In the genomic region with DNA sequence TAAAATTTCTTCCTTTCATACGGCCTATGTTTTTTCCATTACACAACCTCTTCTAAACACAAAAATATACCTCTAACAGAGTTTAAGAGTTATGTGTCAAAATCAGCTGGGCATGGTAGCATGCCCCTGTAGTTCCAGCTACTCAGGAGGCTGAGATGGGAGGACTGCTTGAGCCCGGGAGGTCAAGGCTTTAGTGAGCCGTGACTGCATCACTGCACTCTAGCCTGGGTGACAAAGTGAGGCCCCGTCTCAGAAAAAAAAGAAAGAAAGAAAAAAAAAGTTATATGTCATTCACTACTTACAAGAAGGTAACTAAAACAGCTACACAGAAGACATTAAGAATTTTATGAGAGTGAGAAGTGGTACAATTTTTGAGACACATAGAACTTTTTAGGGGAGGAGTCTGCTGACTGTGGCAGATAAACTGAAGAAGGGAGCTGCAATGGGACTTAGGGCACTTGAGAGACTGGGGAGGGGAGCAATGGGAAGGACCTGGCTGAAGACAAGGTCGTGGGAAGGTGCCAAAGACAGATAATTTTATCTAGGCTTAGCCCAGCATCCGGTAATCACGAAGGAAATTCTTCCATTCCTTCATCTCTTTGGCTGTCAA, we compare ENCODE assay signal across 18 cellular contexts.
DNase-seq lines count a peak whose midpoint lies in the region; ATAC-seq, FAIRE-seq and TF ChIP-seq lines count a peak whose summit lies in the region.
"Had no signal": no experiment of that assay in that cellular context is flagged by ENCODE, and none has a peak within 500 bp of the region (broad histone marks: within the 10 kb centered on the region; RNA-seq: fewer than 3 reads in every experiment).

No MANE protein-coding gene starts in this region.

- H3K4me1 ChIP-seq in mesendoderm (ENCODE audit: control insufficient read depth, low read depth, low read length) = peaks cover 2% of the 10 kb centered on the region
- no peaks in the 10 kb centered on the region for H3K4me1 ChIP-seq in left ventricle myocardium inferior
- H3K4me1 ChIP-seq: HAP-1 had no signal

- H3K27me3 Mint-ChIP-seq in WTC11 (ENCODE audit: low read depth) = no peaks in the 10 kb centered on the region
- H3K27me3 Mint-ChIP-seq: CD4-positive, CD25-positive, alpha-beta regulatory T cell; IgD-negative memory B cell had no signal

- peak overlapping the region; percentile 45 for H3K18ac ChIP-seq in mesendoderm (ENCODE audit: low read length)

- H3K27me3 ChIP-seq in mesendoderm (ENCODE audit: insufficient read depth, low read length, poor library complexity) = no peaks in the 10 kb centered on the region
- H3K27me3 ChIP-seq in left ventricle myocardium inferior (ENCODE audit: low read depth) = no peaks in the 10 kb centered on the region

- H2AK5ac ChIP-seq in mesendoderm (ENCODE audit: low read length) = no peak overlapping the region

- H2BK120ac ChIP-seq in mesendoderm (ENCODE audit: low read depth, low read length) = no peak overlapping the region

- intact Hi-C loops in left ventricle myocardium inferior (cut with micrococcal nuclease) = no loop called here

- peak overlapping the region; percentile 19 for H3K56ac ChIP-seq in mesendoderm (ENCODE audit: low read length)

- H3K27ac ChIP-seq in KOPT-K1 (ENCODE audit: low read depth, low read length, poor library complexity, severe bottlenecking) = peak overlapping the region; percentile 94
- H3K27ac ChIP-seq in mesendoderm (ENCODE audit: low read depth, low read length) = no peak overlapping the region
- no peak overlapping the region for H3K27ac ChIP-seq in left ventricle myocardium inferior (replicated peaks)

- H3K79me2 ChIP-seq in mesendoderm (ENCODE audit: control insufficient read depth, insufficient read depth, low read length) = no peaks in the 10 kb centered on the region

- peak; percentile 24 for FAIRE-seq in GM12892 (lab: Jason Lieb, UNC)
- FAIRE-seq: D721Med, RCC 7860 had no signal

- peak overlapping the region; percentile 61 for H2BK5ac ChIP-seq in mesendoderm (ENCODE audit: low read length)

- no peak overlapping the region for H3K23ac ChIP-seq in mesendoderm (ENCODE audit: low read length)

- no peaks in the 10 kb centered on the region for H3K36me3 Mint-ChIP-seq in WTC11
- H3K36me3 Mint-ChIP-seq: CD4-positive, CD25-positive, alpha-beta regulatory T cell had no signal

- no peak overlapping the region for H3K4me3 Mint-ChIP-seq in WTC11
- H3K4me3 Mint-ChIP-seq: CD4-positive, CD25-positive, alpha-beta regulatory T cell; IgD-negative memory B cell had no signal

- H4K8ac ChIP-seq in mesendoderm (ENCODE audit: low read depth, low read length) = no peak overlapping the region

- WGBS in mesendoderm (ENCODE audit: extremely low coverage, insufficient coverage, low lambda C conversion rate) = no CpG with 5 or more reads among the region's 7 CpGs

- CTCF ChIA-PET in WTC11 (lab: Charles Lee) = interaction anchor here (1.0 kb wide), 1 partner anchor 1224 kb away, joined by 3 read pairs; no protein-coding TSS in a partner anchor

- peak overlapping the region; percentile 69; the same call in 1 of the 2 replicates for H3K27ac Mint-ChIP-seq in WTC11
- H3K27ac Mint-ChIP-seq: CD4-positive, CD25-positive, alpha-beta regulatory T cell; IgD-negative memory B cell had no signal

- no peak for TF ChIP-seq POLR2A in GM12892 (IDR thresholded peaks at IDR 0.05; ENCODE audit: low read depth, low read length)

- H3K9ac ChIP-seq in mesendoderm (ENCODE audit: low read length) = no peak overlapping the region

- no peak overlapping the region for H3K4ac ChIP-seq in mesendoderm (ENCODE audit: low read depth, low read length)

- ATAC-seq in WTC11 = no peak
- no peak for ATAC-seq in GM21723 (IDR thresholded peaks at IDR 0.05; ENCODE audit: unreplicated experiment)

- no peak for DNase-seq in GM12892 (ENCODE audit: insufficient read length)
- no peak for DNase-seq in WTC11 (ENCODE audit: low spot score)
- peak; percentile 77 for DNase-seq in mesendoderm
- DNase-seq in left ventricle myocardium inferior = no peak
- no peak for DNase-seq in NCI-H82 treated with DMSO at 0.1 percent for 48 hours (lab: John Stamatoyannopoulos, UW; ENCODE audit: unreplicated experiment)
- DNase-seq: AML-193; CD4-positive, CD25-positive, alpha-beta regulatory T cell; DMS79 treated with DMSO at 0.1 percent for 48 hours; NCI-H1930; NCI-H2171 treated with DMSO at 0.1 percent for 48 hours; NCI-H774; SHP77 had no signal

- H3K4me2 ChIP-seq in mesendoderm (ENCODE audit: low read length) = no peak overlapping the region

- no peak overlapping the region for H2BK15ac ChIP-seq in mesendoderm (replicated peaks; ENCODE audit: low read depth)

- H3K4me3 ChIP-seq in mesendoderm (ENCODE audit: low read length) (no peak overlapping the region), left ventricle myocardium inferior (no peak overlapping the region)
- H3K4me3 ChIP-seq: HAP-1 had no signal

- H3K36me3 ChIP-seq in KOPT-K1 (ENCODE audit: insufficient read depth, low read length) (no peaks in the 10 kb centered on the region), mesendoderm (ENCODE audit: control insufficient read depth, insufficient read depth, low read length) (no peaks in the 10 kb centered on the region), left ventricle myocardium inferior (peaks cover 12% of the 10 kb centered on the region)
- H3K36me3 ChIP-seq: HAP-1 had no signal

- H3K9me3 ChIP-seq in KOPT-K1 (ENCODE audit: insufficient read depth, low read length, poor library complexity, severe bottlenecking) (no peaks in the 10 kb centered on the region), left ventricle myocardium inferior (replicated peaks) (no peaks in the 10 kb centered on the region)
- H3K9me3 ChIP-seq: HAP-1 had no signal

- H4K5ac ChIP-seq in mesendoderm (ENCODE audit: low read length) = no peak overlapping the region

- H3K79me1 ChIP-seq in mesendoderm (ENCODE audit: low read length) = no peaks in the 10 kb centered on the region

- no peaks in the 10 kb centered on the region for H3K9me3 Mint-ChIP-seq in WTC11
- H3K9me3 Mint-ChIP-seq: CD4-positive, CD25-positive, alpha-beta regulatory T cell had no signal

- TF ChIP-seq CTCF in WTC11 (IDR thresholded peaks at IDR 0.05) = no peak
- TF ChIP-seq CTCF in left ventricle myocardium inferior (IDR thresholded peaks at IDR 0.05; ENCODE audit: borderline replicate concordance) = no peak

- peaks cover 12% of the 10 kb centered on the region for H3K4me1 Mint-ChIP-seq in WTC11

- POLR2A ChIA-PET in WTC11 (lab: Charles Lee) = no interaction called here

TF ChIP-seq in WTC11, 78 proteins besides CTCF, POLR2A, EP300 and RAD21 (continues in another document):
- TF ChIP-seq NR1H2 (CRISPR knock-in tag; IDR thresholded peaks at IDR 0.05) = no peak
- TF ChIP-seq ZBTB21 (CRISPR knock-in tag; IDR thresholded peaks at IDR 0.05; ENCODE audit: borderline replicate concordance) = no peak
- TF ChIP-seq, protein P1, sequence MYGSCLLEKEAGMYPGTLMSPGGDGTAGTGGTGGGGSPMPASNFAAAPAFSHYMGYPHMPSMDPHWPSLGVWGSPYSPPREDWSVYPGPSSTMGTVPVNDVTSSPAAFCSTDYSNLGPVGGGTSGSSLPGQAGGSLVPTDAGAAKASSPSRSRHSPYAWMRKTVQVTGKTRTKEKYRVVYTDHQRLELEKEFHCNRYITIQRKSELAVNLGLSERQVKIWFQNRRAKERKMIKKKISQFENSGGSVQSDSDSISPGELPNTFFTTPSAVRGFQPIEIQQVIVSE (CRISPR knock-in tag; IDR thresholded peaks at IDR 0.05; ENCODE audit: borderline replicate concordance) = no peak
- no peak for TF ChIP-seq NFE2L1 (CRISPR knock-in tag; IDR thresholded peaks at IDR 0.05)
- TF ChIP-seq ZNF232 (CRISPR knock-in tag; IDR thresholded peaks at IDR 0.05) = no peak
- TF ChIP-seq, protein P2, sequence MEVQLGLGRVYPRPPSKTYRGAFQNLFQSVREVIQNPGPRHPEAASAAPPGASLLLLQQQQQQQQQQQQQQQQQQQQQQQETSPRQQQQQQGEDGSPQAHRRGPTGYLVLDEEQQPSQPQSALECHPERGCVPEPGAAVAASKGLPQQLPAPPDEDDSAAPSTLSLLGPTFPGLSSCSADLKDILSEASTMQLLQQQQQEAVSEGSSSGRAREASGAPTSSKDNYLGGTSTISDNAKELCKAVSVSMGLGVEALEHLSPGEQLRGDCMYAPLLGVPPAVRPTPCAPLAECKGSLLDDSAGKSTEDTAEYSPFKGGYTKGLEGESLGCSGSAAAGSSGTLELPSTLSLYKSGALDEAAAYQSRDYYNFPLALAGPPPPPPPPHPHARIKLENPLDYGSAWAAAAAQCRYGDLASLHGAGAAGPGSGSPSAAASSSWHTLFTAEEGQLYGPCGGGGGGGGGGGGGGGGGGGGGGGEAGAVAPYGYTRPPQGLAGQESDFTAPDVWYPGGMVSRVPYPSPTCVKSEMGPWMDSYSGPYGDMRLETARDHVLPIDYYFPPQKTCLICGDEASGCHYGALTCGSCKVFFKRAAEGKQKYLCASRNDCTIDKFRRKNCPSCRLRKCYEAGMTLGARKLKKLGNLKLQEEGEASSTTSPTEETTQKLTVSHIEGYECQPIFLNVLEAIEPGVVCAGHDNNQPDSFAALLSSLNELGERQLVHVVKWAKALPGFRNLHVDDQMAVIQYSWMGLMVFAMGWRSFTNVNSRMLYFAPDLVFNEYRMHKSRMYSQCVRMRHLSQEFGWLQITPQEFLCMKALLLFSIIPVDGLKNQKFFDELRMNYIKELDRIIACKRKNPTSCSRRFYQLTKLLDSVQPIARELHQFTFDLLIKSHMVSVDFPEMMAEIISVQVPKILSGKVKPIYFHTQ (CRISPR knock-in tag; IDR thresholded peaks at IDR 0.05) = no peak
- no peak for TF ChIP-seq ZNF263 (CRISPR knock-in tag; IDR thresholded peaks at IDR 0.05; ENCODE audit: low read depth)
- no peak for TF ChIP-seq FOXJ3 (CRISPR knock-in tag; IDR thresholded peaks at IDR 0.05; ENCODE audit: borderline replicate concordance)
- no peak for TF ChIP-seq FOXP1 (CRISPR knock-in tag; IDR thresholded peaks at IDR 0.05; ENCODE audit: borderline replicate concordance)
- TF ChIP-seq ZNF396 (CRISPR knock-in tag; IDR thresholded peaks at IDR 0.05; ENCODE audit: borderline replicate concordance) = no peak
- no peak for TF ChIP-seq USF2 (CRISPR knock-in tag; IDR thresholded peaks at IDR 0.05)
